Comparison of ENCODE assay signal across 26 cellular contexts in the genomic region with DNA sequence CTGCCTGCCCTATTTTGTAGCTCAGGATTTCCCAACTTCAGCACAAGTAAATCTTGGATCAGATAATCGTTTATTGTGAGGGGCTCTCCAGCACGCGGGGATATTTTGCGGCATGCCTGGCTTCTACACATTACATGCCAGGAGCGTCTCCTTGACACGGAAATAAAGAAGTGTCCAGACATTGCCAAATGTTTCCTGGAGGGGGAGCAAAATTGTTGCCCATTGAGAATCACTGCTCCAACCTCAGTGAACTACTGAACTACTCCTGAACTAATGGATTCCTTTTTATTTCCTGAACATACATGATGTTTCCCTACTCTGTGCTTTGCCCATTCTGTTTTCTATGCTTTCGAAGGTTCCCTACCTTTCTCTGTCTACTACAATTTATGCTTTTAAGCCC.
DNase-seq lines count a peak whose midpoint lies in the region; ATAC-seq and TF ChIP-seq lines count a peak whose summit lies in the region.
"Had no signal": no experiment of that assay in that cellular context is flagged by ENCODE, and none has a peak within 500 bp of the region (broad histone marks: within the 10 kb centered on the region; RNA-seq: fewer than 3 reads in every experiment).

No MANE protein-coding gene starts in this region.

- H3K4ac ChIP-seq in IMR-90 (ENCODE audit: low read depth, low read length) = no peak overlapping the region

- no peak for ATAC-seq in IMR-90 (ENCODE audit: low read depth)
- no peak for ATAC-seq in stimulated activated naive CD8-positive, alpha-beta T cell treated with anti-CD3 and anti-CD28 coated beads, Interleukin-15, Interleukin-2, amounts not matched to agents 100 U/mL and 50 U/mL, for 24 hours
- ATAC-seq: activated CD8-positive, alpha-beta memory T cell treated with anti-CD3 and anti-CD28 coated beads, Interleukin-2, amount 10 ng/mL, durations not matched to agents 7 days and 5 days had no signal

- no peak overlapping the region for H2AFZ ChIP-seq in IMR-90 (replicated peaks; ENCODE audit: low read length, poor library complexity)
- H2AFZ ChIP-seq in neural progenitor cell (replicated peaks) = peak overlapping the region; percentile 77
- H2AFZ ChIP-seq: PC-9 had no signal

- H3K36me3 ChIP-seq in IMR-90 (ENCODE audit: control insufficient read depth, insufficient read depth, low read length) (no peaks in the 10 kb centered on the region), endodermal cell (ENCODE audit: control insufficient read depth, insufficient read depth, low read length) (no peaks in the 10 kb centered on the region), neural progenitor cell (no peaks in the 10 kb centered on the region)
- H3K36me3 ChIP-seq: adrenal gland, prostate gland, SJSA1, thoracic aorta had no signal

- in situ Hi-C loops in IMR-90 (cut with MboI; ENCODE audit: low sequenced_read_pairs) = no loop called here

- no peaks in the 10 kb centered on the region for H4K20me1 ChIP-seq in IMR-90 (ENCODE audit: insufficient read depth, low read length)
- no peaks in the 10 kb centered on the region for H4K20me1 ChIP-seq in neural progenitor cell (ENCODE audit: low read depth)

- H3K4me3 ChIP-seq in IMR-90 (ENCODE audit: insufficient read depth, low read depth, low read length) (no peak overlapping the region), endodermal cell (ENCODE audit: low read length) (no peak overlapping the region), neural progenitor cell (no peak overlapping the region)
- H3K4me3 ChIP-seq: adrenal gland, PC-9, prostate gland, SJSA1, thoracic aorta had no signal

- CTCF ChIA-PET in IMR-90 (lab: Yijun Ruan, JAX) = no interaction called here

- H3K4me1 Mint-ChIP-seq in endodermal cell (peaks cover 10% of the 10 kb centered on the region), neural progenitor cell (peaks cover 9% of the 10 kb centered on the region)
- H3K4me1 Mint-ChIP-seq: activated CD8-positive, alpha-beta memory T cell treated with anti-CD3 and anti-CD28 coated beads, Interleukin-2, amount 10 ng/mL, durations not matched to agents 7 days and 5 days; CD14-positive monocyte; central memory CD8-positive, alpha-beta T cell; nephron had no signal

- no peak overlapping the region for H3K18ac ChIP-seq in IMR-90 (ENCODE audit: low read depth, low read length)

- H2BK15ac ChIP-seq in IMR-90 (ENCODE audit: low read depth, low read length) = no peak overlapping the region

- no peak for TF ChIP-seq RAD21 in IMR-90 (IDR thresholded peaks at IDR 0.05; ENCODE audit: low read length)

- no peak overlapping the region for H4K91ac ChIP-seq in IMR-90 (ENCODE audit: insufficient read depth, low read depth, low read length)

- no peak overlapping the region for H3K27ac Mint-ChIP-seq in endodermal cell
- H3K27ac Mint-ChIP-seq in neural progenitor cell = no peak overlapping the region
- H3K27ac Mint-ChIP-seq: activated CD8-positive, alpha-beta memory T cell treated with anti-CD3 and anti-CD28 coated beads, Interleukin-2, amount 10 ng/mL, durations not matched to agents 7 days and 5 days; CD14-positive monocyte; nephron; T-helper 2 cell treated with Interferon-gamma antibody and Interleukin-4, amounts not matched to agents 5 μg/mL and 100 μg/mL, for 36 hours had no signal

- no peaks in the 10 kb centered on the region for H3K9me1 ChIP-seq in IMR-90 (ENCODE audit: insufficient read depth, low read length)

- H3K27me3 Mint-ChIP-seq in endodermal cell (ENCODE audit: insufficient read depth) (peaks cover 1% of the 10 kb centered on the region), neural progenitor cell (ENCODE audit: insufficient read depth, low read depth) (no peaks in the 10 kb centered on the region)
- H3K27me3 Mint-ChIP-seq: activated CD8-positive, alpha-beta memory T cell treated with anti-CD3 and anti-CD28 coated beads, Interleukin-2, amount 10 ng/mL, durations not matched to agents 7 days and 5 days; central memory CD8-positive, alpha-beta T cell had no signal

- no peak for TF ChIP-seq POLR2A in IMR-90 (IDR thresholded peaks at IDR 0.05; ENCODE audit: low read depth, low read length)

- DNase-seq in DMS53 (lab: John Stamatoyannopoulos, UW) (peak; percentile 12), DMS53 treated with DMSO at 0.1 percent for 48 hours (lab: John Stamatoyannopoulos, UW; ENCODE audit: unreplicated experiment) (no peak), IMR-90 (no peak), endodermal cell (no peak), neural progenitor cell (ENCODE audit: low spot score) (peak; percentile 19), SHP77 (lab: John Stamatoyannopoulos, UW) (no peak), CD1c-positive myeloid dendritic cell (ENCODE audit: extremely low spot score) (no peak)
- no peak for DNase-seq in stimulated activated naive CD8-positive, alpha-beta T cell treated with anti-CD3 and anti-CD28 coated beads, Interleukin-15, Interleukin-2, amounts not matched to agents 100 U/mL and 50 U/mL, for 24 hours
- DNase-seq: activated CD8-positive, alpha-beta memory T cell treated with anti-CD3 and anti-CD28 coated beads, Interleukin-2, amount 10 ng/mL, durations not matched to agents 7 days and 5 days; effector CD4-positive, alpha-beta T cell; H7; head of caudate nucleus; KG1; NCI-H1092; NCI-H2081; NCI-H526; PC-9 had no signal

- no peak overlapping the region for H3K23ac ChIP-seq in IMR-90 (ENCODE audit: low read depth, low read length)

- no peak overlapping the region for H3K9ac ChIP-seq in IMR-90 (ENCODE audit: low read depth, low read length)
- no peak overlapping the region for H3K9ac ChIP-seq in endodermal cell (ENCODE audit: extremely low read depth, low read length, poor library complexity, severe bottlenecking)
- H3K9ac ChIP-seq in neural progenitor cell = no peak overlapping the region

- no TSS peak for BruUV-seq in IMR-90 (replicated peaks; lab: Mats Ljungman, UMichigan)

- no peaks in the 10 kb centered on the region for H3K79me2 ChIP-seq in neural progenitor cell (ENCODE audit: low read depth)

- H3K36me3 Mint-ChIP-seq in endodermal cell (ENCODE audit: low read depth) = no peaks in the 10 kb centered on the region
- H3K36me3 Mint-ChIP-seq in neural progenitor cell = no peaks in the 10 kb centered on the region
- H3K36me3 Mint-ChIP-seq: activated CD8-positive, alpha-beta memory T cell treated with anti-CD3 and anti-CD28 coated beads, Interleukin-2, amount 10 ng/mL, durations not matched to agents 7 days and 5 days; CD14-positive monocyte had no signal

- WGBS in IMR-90 (ENCODE audit: extremely low coverage in 2 of 2, insufficient read length in 1 of 2), 2 experiments = no CpG with 5 or more reads among the region's 7 CpGs
- WGBS in endodermal cell (ENCODE audit: insufficient coverage in 1 of 2, insufficient read length in 1 of 2), 2 experiments = 85 to 92% methylated on average over 7 of the region's 7 CpGs

- H3K79me1 ChIP-seq in IMR-90 (ENCODE audit: low read depth in 1 of 2, low read length in 2 of 2) = no peaks in the 10 kb centered on the region

- H3K27ac ChIP-seq in IMR-90 (ENCODE audit: insufficient read depth, low read length) = no peak overlapping the region
- H3K27ac ChIP-seq in endodermal cell (ENCODE audit: low read depth, low read length) = no peak overlapping the region
- no peak overlapping the region for H3K27ac ChIP-seq in neural progenitor cell
- H3K27ac ChIP-seq: adrenal gland, HL-60, PC-9, prostate gland, SJSA1, thoracic aorta had no signal

- no peak overlapping the region for H2AK5ac ChIP-seq in IMR-90 (ENCODE audit: low read depth, low read length)

- dilution Hi-C loops in IMR-90 (cut with HindIII; ENCODE audit: low sequenced_read_pairs, unreplicated experiment) = no loop called here

- H3K27me3 ChIP-seq in IMR-90 (ENCODE audit: control insufficient read depth, insufficient read depth, low read length) (no peaks in the 10 kb centered on the region), endodermal cell (ENCODE audit: control insufficient read depth, insufficient read depth, low read length, poor library complexity, severe bottlenecking) (no peaks in the 10 kb centered on the region), neural progenitor cell (no peaks in the 10 kb centered on the region)
- H3K27me3 ChIP-seq: adrenal gland, SJSA1 had no signal

- no peak overlapping the region for H3K4me2 ChIP-seq in IMR-90 (ENCODE audit: low read depth, low read length)
- no peak overlapping the region for H3K4me2 ChIP-seq in neural progenitor cell
- H3K4me2 ChIP-seq: PC-9 had no signal

- intact Hi-C loops in IMR-90 (cut with micrococcal nuclease) = no loop called here

- H3K4me1 ChIP-seq in IMR-90 (ENCODE audit: control insufficient read depth, insufficient read depth, low read length) (no peaks in the 10 kb centered on the region), endodermal cell (ENCODE audit: control insufficient read depth, insufficient read depth, low read length) (no peaks in the 10 kb centered on the region), neural progenitor cell (peaks cover 8% of the 10 kb centered on the region)
- H3K4me1 ChIP-seq: adrenal gland, prostate gland, SJSA1 had no signal

- H3K4me3 Mint-ChIP-seq in endodermal cell (no peak overlapping the region), neural progenitor cell (no peak overlapping the region)
- H3K4me3 Mint-ChIP-seq: activated CD8-positive, alpha-beta memory T cell treated with anti-CD3 and anti-CD28 coated beads, Interleukin-2, amount 10 ng/mL, durations not matched to agents 7 days and 5 days; CD14-positive monocyte; central memory CD8-positive, alpha-beta T cell; nephron; T-helper 2 cell treated with Interferon-gamma antibody and Interleukin-4, amounts not matched to agents 5 μg/mL and 100 μg/mL, for 36 hours had no signal

- no peaks in the 10 kb centered on the region for H3F3A ChIP-seq in neural progenitor cell (ENCODE audit: low read depth)

- no peak overlapping the region for H2BK20ac ChIP-seq in IMR-90 (ENCODE audit: low read depth, low read length)

- no peak overlapping the region for H3K14ac ChIP-seq in IMR-90 (replicated peaks; ENCODE audit: low read depth, low read length)

- H4K5ac ChIP-seq in IMR-90 (ENCODE audit: low read depth, low read length) = no peak overlapping the region

- TF ChIP-seq CTCF in IMR-90 (conservative IDR thresholded peaks at IDR 0.05; ENCODE audit: low read depth, low read length) (no peak), endodermal cell (conservative IDR thresholded peaks at IDR 0.05) (peak; percentile 43), neural progenitor cell (IDR thresholded peaks at IDR 0.05) (peak; percentile 41)

- POLR2A ChIA-PET in IMR-90 (lab: Charles Lee; ENCODE audit: unreplicated experiment) = no interaction called here

- no peak overlapping the region for H2BK120ac ChIP-seq in IMR-90 (ENCODE audit: low read depth, low read length)

- no peaks in the 10 kb centered on the region for H3K9me3 ChIP-seq in IMR-90 (ENCODE audit: control insufficient read depth, insufficient read depth, low read length)
- H3K9me3 ChIP-seq in endodermal cell (ENCODE audit: control insufficient read depth, low read length) = no peaks in the 10 kb centered on the region
- no peaks in the 10 kb centered on the region for H3K9me3 ChIP-seq in neural progenitor cell (ENCODE audit: low read depth)
- H3K9me3 ChIP-seq: adrenal gland, prostate gland, SJSA1, thoracic aorta had no signal

- H4K8ac ChIP-seq in IMR-90 (ENCODE audit: low read depth in 2 of 2, low read length in 2 of 2) = no peak overlapping the region

- H3K9me3 Mint-ChIP-seq in endodermal cell (no peaks in the 10 kb centered on the region), neural progenitor cell (no peaks in the 10 kb centered on the region)
- H3K9me3 Mint-ChIP-seq: nephron had no signal

- peak overlapping the region; percentile 76 for H2AK9ac ChIP-seq in IMR-90 (replicated peaks; ENCODE audit: low read depth, low read length, poor library complexity)

- H3K56ac ChIP-seq in IMR-90 (ENCODE audit: extremely low read depth, insufficient read depth, low read length) = no peak overlapping the region

- no peak overlapping the region for H2BK5ac ChIP-seq in IMR-90 (ENCODE audit: low read depth, low read length, poor library complexity, severe bottlenecking)

Comparison
In these comparisons a context has a peak if more than half of its experiments do, and no peak if none do; other contexts are left out.
1. DNase-seq: peak in DMS53 (single experiment) and neural progenitor cell (single experiment); none in DMS53 treated with DMSO at 0.1 percent for 48 hours (single experiment), IMR-90 (single experiment), endodermal cell (single experiment), SHP77 (0 of 2), CD1c-positive myeloid dendritic cell (single experiment) and stimulated activated naive CD8-positive, alpha-beta T cell treated with anti-CD3 and anti-CD28 coated beads, Interleukin-15, Interleukin-2, amounts not matched to agents 100 U/mL and 50 U/mL, for 24 hours (single experiment).